Comparison of ENCODE assay signal across 17 cellular contexts in genomic region chr12:123265851-123266678, GRCh38. TPM values are rescaled to one million over a fixed set of nuclear protein-coding genes. Genes with fewer than 3 reads are reported as not detected.
DNase-seq lines count a peak whose midpoint lies in the region; ATAC-seq and TF ChIP-seq lines count a peak whose summit lies in the region.
"Had no signal": no experiment of that assay in that cellular context is flagged by ENCODE, and none has a peak within 500 bp of the region (broad histone marks: within the 10 kb centered on the region; RNA-seq: fewer than 3 reads in every experiment).

No MANE protein-coding gene starts in this region.

- intact Hi-C loops in breast epithelium (cut with DNase I; ENCODE audit: low total_unique reads) (no loop called here), mammary epithelial cell (cut with micrococcal nuclease) (loop anchor here (10.0 kb wide), 1 partner anchor 709 kb away; the partner anchor contains the start of genes CCDC92 and ZNF664), lower lobe of right lung (cut with DNase I) (no loop called here), vagina (cut with DNase I) (loop anchor here (10.0 kb wide), 2 partner anchors 119 to 339 kb away; partner anchors contain the start of genes DDX55 and KMT5A)

- CTCF ChIA-PET in mammary epithelial cell (lab: Charles Lee; ENCODE audit: low non-redundant PET), result no interaction called here

- dilution Hi-C loops in mammary epithelial cell (cut with HindIII; ENCODE audit: low sequenced_read_pairs), result no loop called here

- H3K36me3 Mint-ChIP-seq in brain, result peaks cover 42% of the 10 kb centered on the region

- H4K20me1 ChIP-seq in mammary epithelial cell (ENCODE audit: insufficient read depth, low read length), result no peaks in the 10 kb centered on the region

- H3K79me2 ChIP-seq in mammary epithelial cell (ENCODE audit: insufficient read depth, low read length), result peaks cover 96% of the 10 kb centered on the region

- H3K9me3 Mint-ChIP-seq in brain, result peaks cover 0 to 2% (median 0%) of the 10 kb centered on the region in 5 experiments

- H3K9ac ChIP-seq in mammary epithelial cell (ENCODE audit: insufficient read depth, low read length), result no peak overlapping the region
- H3K9ac ChIP-seq: GM23248 had no signal

- in situ Hi-C loops in mammary epithelial cell (cut with MboI; ENCODE audit: low sequenced_read_pairs in 2 of 2), result no loop called here

- TF ChIP-seq CTCF in breast epithelium (IDR thresholded peaks at IDR 0.05) (no peak), mammary epithelial cell (conservative IDR thresholded peaks at IDR 0.05 in 1 of 2, IDR thresholded peaks at IDR 0.05 in 1 of 2; ENCODE audit: extremely low read depth in 1 of 2, insufficient read depth in 1 of 2, low read depth in 1 of 2, low read length in 2 of 2) (no peak), brain (conservative IDR thresholded peaks at IDR 0.05) (no peak), lower lobe of right lung (IDR thresholded peaks at IDR 0.05) (no peak), vagina (IDR thresholded peaks at IDR 0.05) (no peak)

- DNase-seq in breast epithelium (ENCODE audit: low spot score in 2 of 2), result no peak
- no peak for DNase-seq in mammary epithelial cell
- DNase-seq in lower lobe of right lung, result peak; percentile 39
- no peak for DNase-seq in vagina (ENCODE audit: extremely low spot score in 2 of 2)
- DNase-seq in stimulated activated CD4-positive, alpha-beta T cell treated with anti-CD3 and anti-CD28 coated beads, Interleukin-4, amount 100 ng/mL, for 1 hour, result no peak
- DNase-seq: DMS79, GM23248, MG63, NCI-H1092 treated with DMSO at 0.1 percent for 48 hours, NCI-H1694 treated with DMSO at 0.1 percent for 48 hours, NCI-H446, Peyer's patch, SHP77 treated with DMSO at 0.1 percent for 48 hours had no signal

- peaks cover 5 to 8% of the 10 kb centered on the region in 2 donors for H3K4me1 ChIP-seq in breast epithelium
- H3K4me1 ChIP-seq in mammary epithelial cell (ENCODE audit: insufficient read depth, low read length), result peaks cover 25% of the 10 kb centered on the region
- peaks cover 29% of the 10 kb centered on the region for H3K4me1 ChIP-seq in lower lobe of right lung
- peaks cover 49% of the 10 kb centered on the region for H3K4me1 ChIP-seq in vagina

- TF ChIP-seq POLR2A in breast epithelium (IDR thresholded peaks at IDR 0.05) (no peak), vagina (IDR thresholded peaks at IDR 0.05) (no peak)

- WGBS in mammary epithelial cell (ENCODE audit: low coverage, missing lambda C conversion rate), result 60% methylated on average over 28 of the region's 35 CpGs

- BruUV-seq in mammary epithelial cell (replicated peaks; lab: Mats Ljungman, UMichigan), result no TSS peak

- no peak overlapping the region for H3K4me3 ChIP-seq in breast epithelium
- no peak overlapping the region for H3K4me3 ChIP-seq in mammary epithelial cell (replicated peaks in 1 of 3; ENCODE audit: insufficient read depth in 1 of 3, low read depth in 2 of 3, low read length in 3 of 3)
- no peak overlapping the region for H3K4me3 ChIP-seq in lower lobe of right lung
- H3K4me3 ChIP-seq in vagina, result no peak overlapping the region
- H3K4me3 ChIP-seq: GM12878, GM23248, MG63, Peyer's patch had no signal

- peak overlapping the region in 3 of 5 experiments; percentile 54 to 87 (median 76) for H3K27ac Mint-ChIP-seq in brain

- H3K27me3 ChIP-seq in breast epithelium, result no peaks in the 10 kb centered on the region
- H3K27me3 ChIP-seq in mammary epithelial cell (ENCODE audit: insufficient read depth, low read length), result no peaks in the 10 kb centered on the region
- no peaks in the 10 kb centered on the region for H3K27me3 ChIP-seq in lower lobe of right lung (ENCODE audit: low read depth)
- no peaks in the 10 kb centered on the region for H3K27me3 ChIP-seq in vagina
- H3K27me3 ChIP-seq: MG63, Peyer's patch had no signal

- peaks cover 62% of the 10 kb centered on the region for H3K4me1 Mint-ChIP-seq in brain

- peaks cover 4% of the 10 kb centered on the region for H3K27me3 Mint-ChIP-seq in brain

- H3K4me3 Mint-ChIP-seq in brain, result peak overlapping the region in 1 of 5 experiments; percentile 11

- H3K27ac ChIP-seq in breast epithelium (peak overlapping the region; percentile 69 to 87), mammary epithelial cell (ENCODE audit: insufficient read depth, low read depth, low read length) (no peak overlapping the region), lower lobe of right lung (no peak overlapping the region), vagina (peak overlapping the region; percentile 27)
- H3K27ac ChIP-seq: GM23248, Peyer's patch had no signal

- ATAC-seq in lower lobe of right lung (no peak), GM21390 (IDR thresholded peaks at IDR 0.05; ENCODE audit: unreplicated experiment) (no peak), GM21619 (IDR thresholded peaks at IDR 0.05; ENCODE audit: unreplicated experiment) (no peak)
- ATAC-seq: GM12878 had no signal

- H2AFZ ChIP-seq in mammary epithelial cell (ENCODE audit: low read depth, low read length), result no peak overlapping the region
- H2AFZ ChIP-seq: GM23248 had no signal

- no peaks in the 10 kb centered on the region for H3K36me3 ChIP-seq in breast epithelium
- peaks cover 14% of the 10 kb centered on the region for H3K36me3 ChIP-seq in mammary epithelial cell (ENCODE audit: insufficient read depth, low read length)
- H3K36me3 ChIP-seq in lower lobe of right lung, result peaks cover 53% of the 10 kb centered on the region
- H3K36me3 ChIP-seq in vagina, result peaks cover 0 to 35% of the 10 kb centered on the region in 2 donors

- H3K9me3 ChIP-seq in breast epithelium (no peaks in the 10 kb centered on the region), mammary epithelial cell (replicated peaks; ENCODE audit: insufficient read depth, low read length) (no peaks in the 10 kb centered on the region), lower lobe of right lung (no peaks in the 10 kb centered on the region), vagina (no peaks in the 10 kb centered on the region)
- H3K9me3 ChIP-seq: MG63, Peyer's patch had no signal

- H3K4me2 ChIP-seq in mammary epithelial cell (ENCODE audit: insufficient read depth, low read depth, low read length), result no peak overlapping the region

RNA-seq across cellular contexts. Expression of gene CDK2AP1, which starts 5.6 kb away (rescaled TPM):
- total RNA-seq in breast epithelium (100 to 1,000 TPM in 2 of 3 donors, 10 to 100 TPM in 1; 81.3 to 133 (median 118) TPM), mammary epithelial cell (100 to 1,000 TPM; 147 to 222 TPM), lower lobe of right lung (83.5 TPM), vagina (80.3 TPM)
- polyA plus RNA-seq in mammary epithelial cell (226 TPM), brain (ENCODE audit: insufficient read depth, low read depth, low replicate concordance) (242 TPM)
- 73.5 TPM for polyA minus RNA-seq in mammary epithelial cell

RNA-seq across cellular contexts. Expression of gene MTRFR, which starts 32.8 kb away (rescaled TPM):
- total RNA-seq in breast epithelium (1 to 10 TPM; 5.6 to 8.8 (median 8.6) TPM), mammary epithelial cell (10 to 100 TPM; 11.5 to 20.5 TPM), lower lobe of right lung (12.7 TPM), vagina (12.8 TPM)
- polyA plus RNA-seq in mammary epithelial cell (16.0 TPM), brain (ENCODE audit: insufficient read depth, low read depth, low replicate concordance) (23.5 TPM)
- polyA minus RNA-seq in mammary epithelial cell, result 7.3 TPM

RNA-seq across cellular contexts. Expression of gene MPHOSPH9, which starts 33.1 kb away (rescaled TPM):
- total RNA-seq in breast epithelium, result 10 to 100 TPM; 19.0 to 28.6 (median 21.7) TPM
- 10 to 100 TPM; 23.2 to 30.2 TPM for total RNA-seq in mammary epithelial cell
- polyA plus RNA-seq in mammary epithelial cell, result 6.5 TPM
- polyA minus RNA-seq in mammary epithelial cell, result 35.0 TPM
- 3.7 TPM for polyA plus RNA-seq in brain (ENCODE audit: insufficient read depth, low read depth, low replicate concordance)
- 21.8 TPM for total RNA-seq in lower lobe of right lung
- 17.9 TPM for total RNA-seq in vagina

Comparison
In these comparisons a context has a peak if more than half of its experiments do, and no peak if none do; other contexts are left out.
1. H3K27ac ChIP-seq: peak in breast epithelium (2 of 2) and vagina (single experiment); none in mammary epithelial cell (single experiment) and lower lobe of right lung (single experiment).
2. intact Hi-C loops: an anchor here in mammary epithelial cell (10.0 kb wide) and vagina (10.0 kb wide); none called in breast epithelium and lower lobe of right lung.